ENCODE assay signal across 28 cellular contexts in genomic region chr7:87567052-87567451, GRCh38. TPM values are rescaled to one million over a fixed set of nuclear protein-coding genes. Genes with fewer than 3 reads are reported as not detected.
DNase-seq lines count a peak whose midpoint lies in the region; ATAC-seq, FAIRE-seq and TF ChIP-seq lines count a peak whose summit lies in the region.
"Had no signal": no experiment of that assay in that cellular context is flagged by ENCODE, and none has a peak within 500 bp of the region (broad histone marks: within the 10 kb centered on the region; RNA-seq: fewer than 3 reads in every experiment).

No MANE protein-coding gene starts in this region.

- DNase-seq in NCI-H1105 treated with DMSO at 0.1 percent for 48 hours (lab: John Stamatoyannopoulos, UW): peak; percentile 15
- no peak for DNase-seq in NCI-H1105 (lab: John Stamatoyannopoulos, UW)
- DNase-seq in RCC 7860 (ENCODE audit: low spot score): no peak
- DNase-seq in iris pigment epithelial cell (ENCODE audit: low read depth): peak; percentile 29
- DNase-seq in hypothalamus (lab: John Stamatoyannopoulos, UW): no peak
- no peak for DNase-seq in stimulated activated CD4-positive, alpha-beta T cell treated with anti-CD3 and anti-CD28 coated beads, Interleukin-4, amount 100 ng/mL, for 4 hours
- DNase-seq in body of pancreas: no peak
- DNase-seq in CD4-positive, alpha-beta T cell: no peak
- DNase-seq: ACHN; DMS53; EL; GDM1; H9; IMR-90; KG1; MM.1S; NCI-H1417 treated with DMSO at 0.1 percent for 48 hours; NCI-H1694 treated with DMSO at 0.1 percent for 48 hours; NCI-H2081; NCI-H2227 treated with DMSO at 0.1 percent for 48 hours; NCI-H510A; NCI-H748 treated with DMSO at 0.1 percent for 48 hours; NK-92 treated with Interleukin-12 subunit alpha and Interleukin-12 subunit beta, amount 100 ng/mL, for 24 hours; SHP77 treated with DMSO at 0.1 percent for 48 hours had no signal

- H3K4me1 Mint-ChIP-seq in CD4-positive, alpha-beta T cell (ENCODE audit: low read depth): peaks cover 5% of the 10 kb centered on the region

- H3K27me3 Mint-ChIP-seq in CD4-positive, alpha-beta T cell: no peaks in the 10 kb centered on the region

- no peaks in the 10 kb centered on the region for H3K27me3 ChIP-seq in body of pancreas
- no peaks in the 10 kb centered on the region for H3K27me3 ChIP-seq in CD4-positive, alpha-beta T cell (ENCODE audit: control insufficient read depth, insufficient read depth, low read length)

- peaks cover 26% of the 10 kb centered on the region for H3K36me3 Mint-ChIP-seq in CD4-positive, alpha-beta T cell (ENCODE audit: low read depth)

- intact Hi-C loops in body of pancreas (cut with DNase I): no loop called here
- intact Hi-C loops in CD4-positive, alpha-beta T cell (cut with DNase I, micrococcal nuclease): no loop called here

- peak; percentile 18 for FAIRE-seq in RCC 7860 (lab: Jason Lieb, UNC)
- FAIRE-seq: GM12878 had no signal

- no peak for TF ChIP-seq POLR2A in body of pancreas (IDR thresholded peaks at IDR 0.05)

- no peak overlapping the region for H3K27ac Mint-ChIP-seq in CD4-positive, alpha-beta T cell
- H3K27ac Mint-ChIP-seq: GM23338, H9 had no signal

- CTCF ChIA-PET in CD4-positive, alpha-beta T cell (lab: Charles Lee): no interaction called here

- H3K36me3 ChIP-seq in body of pancreas (replicated peaks in 1 of 2; ENCODE audit: insufficient read depth in 1 of 2, low read depth in 2 of 2): no peaks in the 10 kb centered on the region

- POLR2A ChIA-PET in CD4-positive, alpha-beta T cell (lab: Charles Lee): no interaction called here

- H3K9me3 ChIP-seq in body of pancreas: no peaks in the 10 kb centered on the region
- H3K9me3 ChIP-seq in CD4-positive, alpha-beta T cell (ENCODE audit: control insufficient read depth, low read length): no peaks in the 10 kb centered on the region

- peaks cover 29% of the 10 kb centered on the region for H3K4me1 ChIP-seq in body of pancreas

- TF ChIP-seq CTCF in body of pancreas (IDR thresholded peaks at IDR 0.05): no peak
- no peak for TF ChIP-seq CTCF in CD4-positive, alpha-beta T cell (IDR thresholded peaks at IDR 0.05)

- no peak overlapping the region for H3K27ac ChIP-seq in body of pancreas
- H3K27ac ChIP-seq in CD4-positive, alpha-beta T cell (ENCODE audit: low read depth, low read length): no peak overlapping the region
- H3K27ac ChIP-seq: 22Rv1, RWPE1 had no signal

- WGBS in body of pancreas, 2 donors: 79 to 86% methylated on average over 1 of the region's 1 CpG

- no peak for ATAC-seq in body of pancreas
- no peak for ATAC-seq in CD4-positive, alpha-beta T cell (ENCODE audit: poor library complexity)
- ATAC-seq: GM12878, GM23338 had no signal

- H3K9me3 Mint-ChIP-seq in CD4-positive, alpha-beta T cell: no peaks in the 10 kb centered on the region
- H3K9me3 Mint-ChIP-seq: GM23338, H9 had no signal

- H3K4me3 ChIP-seq in body of pancreas: no peak overlapping the region
- H3K4me3 ChIP-seq: GM12878, GM23338 had no signal

- H3K4me3 Mint-ChIP-seq in CD4-positive, alpha-beta T cell: no peak overlapping the region
- H3K4me3 Mint-ChIP-seq: GM23338, H9 had no signal

RNA-seq across cellular contexts. Expression of gene ABCB1, which starts 33.6 kb away (rescaled TPM):
- 1 to 10 TPM; 2.3 to 3.9 TPM for total RNA-seq in body of pancreas
- total RNA-seq in CD4-positive, alpha-beta T cell: 10 to 100 TPM; 10.6 to 12.2 TPM

Comparison
In these comparisons a context has a peak if more than half of its experiments do, and no peak if none do; other contexts are left out.
1. DNase-seq: peak in NCI-H1105 treated with DMSO at 0.1 percent for 48 hours (single experiment) and iris pigment epithelial cell (single experiment); none in NCI-H1105 (single experiment), RCC 7860 (single experiment), hypothalamus (0 of 51), stimulated activated CD4-positive, alpha-beta T cell treated with anti-CD3 and anti-CD28 coated beads, Interleukin-4, amount 100 ng/mL, for 4 hours (0 of 2), body of pancreas (0 of 4) and CD4-positive, alpha-beta T cell (0 of 10).